8 cellular contexts compared by ENCODE assay signal in genomic region chr2:39127973-39128372, GRCh38. TPM values are rescaled to one million over a fixed set of nuclear protein-coding genes. Genes with fewer than 3 reads are reported as not detected.
A peak's percentile ranks its signal among the peaks of the same experiment; 100 is the strongest.
DNase-seq lines count a peak whose midpoint lies in the region; ATAC-seq and TF ChIP-seq lines count a peak whose summit lies in the region.

No MANE protein-coding gene starts in this region.

- in situ Hi-C loops in ACHN (cut with HindIII; ENCODE audit: low pct_ligation_motif_present, low pct_unique_long_range_greater_than_20kb, low sequenced_read_pairs), result no loop called here

- H3K9me3 Mint-ChIP-seq in stimulated activated memory B cell treated with anti-CD40 and anti-IgM and Interleukin-4, amounts not matched to agents 10 μg/mL and 1 μg/mL and 100 μg/mL, for 72 hours, result no peaks in the 10 kb centered on the region

- 37 to 38% methylated on average over 1 of the region's 1 CpG for WGBS in lower leg skin, 2 donors

- DNase-seq in RPMI8226 (peak; percentile 77), amniotic epithelial cell (ENCODE audit: low read depth) (peak; percentile 40), lower leg skin (ENCODE audit: low spot score in 2 of 2) (no peak), amniotic stem cell (lab: John Stamatoyannopoulos, UW) (no peak), ACHN (no peak)

- H3K4me1 Mint-ChIP-seq in stimulated activated memory B cell treated with anti-CD40 and anti-IgM and Interleukin-4, amounts not matched to agents 10 μg/mL and 1 μg/mL and 100 μg/mL, for 72 hours, result peaks cover 40% of the 10 kb centered on the region

- H3K27ac Mint-ChIP-seq in stimulated activated memory B cell treated with anti-CD40 and anti-IgM and Interleukin-4, amounts not matched to agents 10 μg/mL and 1 μg/mL and 100 μg/mL, for 72 hours, result peak overlapping the region; percentile 75

- ATAC-seq in GM18519 (IDR thresholded peaks at IDR 0.05; ENCODE audit: low FRiP score, unreplicated experiment), result peak; percentile 50
- ATAC-seq in HG02763 (IDR thresholded peaks at IDR 0.05; ENCODE audit: unreplicated experiment), result peak; percentile 50
- ATAC-seq in stimulated activated memory B cell treated with anti-CD40 and anti-IgM and Interleukin-4, amounts not matched to agents 10 μg/mL and 1 μg/mL and 100 μg/mL, for 72 hours, result peak; percentile 59

- H3K36me3 Mint-ChIP-seq in stimulated activated memory B cell treated with anti-CD40 and anti-IgM and Interleukin-4, amounts not matched to agents 10 μg/mL and 1 μg/mL and 100 μg/mL, for 72 hours, result no peaks in the 10 kb centered on the region

- TF ChIP-seq POLR2A in lower leg skin (IDR thresholded peaks at IDR 0.05), result no peak

- TF ChIP-seq CTCF in lower leg skin (IDR thresholded peaks at IDR 0.05), result no peak

- intact Hi-C loops in lower leg skin (cut with DNase I; ENCODE audit: low total_unique reads), result no loop called here

- no peak overlapping the region for H3K4me3 ChIP-seq in lower leg skin (ENCODE audit: low read depth, poor library complexity, severe bottlenecking)

- H3K4me3 Mint-ChIP-seq in stimulated activated memory B cell treated with anti-CD40 and anti-IgM and Interleukin-4, amounts not matched to agents 10 μg/mL and 1 μg/mL and 100 μg/mL, for 72 hours, result peak overlapping the region; percentile 21

- H3K27me3 Mint-ChIP-seq in stimulated activated memory B cell treated with anti-CD40 and anti-IgM and Interleukin-4, amounts not matched to agents 10 μg/mL and 1 μg/mL and 100 μg/mL, for 72 hours, result no peaks in the 10 kb centered on the region

RNA-seq across cellular contexts. Expression of gene SOS1, which starts 7.1 kb away (rescaled TPM):
- total RNA-seq in lower leg skin, result 10 to 100 TPM; 18.9 to 25.0 (median 19.3) TPM

Comparison
In these comparisons a context has a peak if more than half of its experiments do, and no peak if none do; other contexts are left out.
1. DNase-seq: peak in RPMI8226 (single experiment) and amniotic epithelial cell (single experiment); none in lower leg skin (0 of 2), amniotic stem cell (single experiment) and ACHN (single experiment).
2. Peak in every context shown above with its lines, with median percentiles within 50 percentile points of each other: ATAC-seq.